ENCODE assay signal across 34 cellular contexts in genomic region chr6:64409948-64410347, GRCh38.
"Had no signal": no experiment of that assay in that cellular context is flagged by ENCODE, and none has a peak within 500 bp of the region (broad histone marks: within the 10 kb centered on the region; RNA-seq: fewer than 3 reads in every experiment).

No MANE protein-coding gene starts in this region.

- H3K27me3 ChIP-seq: MG63 had no signal

- H3K9me3 ChIP-seq: MG63 had no signal

- H3K27ac ChIP-seq: KMS-11 had no signal

- H3K9ac ChIP-seq: KMS-11 had no signal

- H3K4me3 ChIP-seq: MG63 had no signal

- H3K36me3 ChIP-seq: MG63 had no signal

- H3K4me2 ChIP-seq: KMS-11 had no signal

- DNase-seq: Karpas-422, Kasumi-1, MG63, MM.1S, MV-4-11, NCI-H1048, NCI-H1092, NCI-H1092 treated with DMSO at 0.1 percent for 48 hours, NCI-H1105, NCI-H1105 treated with DMSO at 0.1 percent for 48 hours, NCI-H1417, NCI-H1417 treated with DMSO at 0.1 percent for 48 hours, NCI-H1436, NCI-H1436 treated with DMSO at 0.1 percent for 48 hours, NCI-H146, NCI-H1694, NCI-H1694 treated with DMSO at 0.1 percent for 48 hours, NCI-H187, NCI-H187 treated with DMSO at 0.1 percent for 48 hours, NCI-H1930, NCI-H2029, NCI-H2029 treated with DMSO at 0.1 percent for 48 hours, NCI-H2081, NCI-H2081 treated with DMSO at 0.1 percent for 48 hours, NCI-H2107, NCI-H2171, NCI-H2171 treated with DMSO at 0.1 percent for 48 hours, NCI-H2227 treated with DMSO at 0.1 percent for 48 hours, NCI-H226, NCI-H345, NCI-H446, NCI-H446 treated with DMSO at 0.1 percent for 48 hours, NCI-H510A had no signal
